In genomic region chr10:113959383-113959760, GRCh38 we compare ENCODE assay signal across 8 cellular contexts.
DNase-seq lines count a peak whose midpoint lies in the region; ATAC-seq and TF ChIP-seq lines count a peak whose summit lies in the region.

No MANE protein-coding gene starts in this region.

- peaks cover 4% of the 10 kb centered on the region for H3K27me3 Mint-ChIP-seq in activated T-cell treated with anti-CD3 and anti-CD28 coated beads, Interleukin-2, amount 50 U/mL, for 4 hours (ENCODE audit: low read depth)
- no peaks in the 10 kb centered on the region for H3K27me3 Mint-ChIP-seq in activated T-helper 17 cell treated with anti-CD3 and anti-CD28 coated beads, Interleukin-2, amount 50 U/mL, for 72 hours

- H3K4me1 Mint-ChIP-seq in activated T-cell treated with anti-CD3 and anti-CD28 coated beads, Interleukin-2, amount 50 U/mL, for 4 hours (ENCODE audit: low read depth) = peaks cover 43% of the 10 kb centered on the region
- H3K4me1 Mint-ChIP-seq in activated T-helper 17 cell treated with anti-CD3 and anti-CD28 coated beads, Interleukin-2, amount 50 U/mL, for 72 hours = peaks cover 26% of the 10 kb centered on the region

- peak; percentile 41 for TF ChIP-seq POLR2A in GM19193 (IDR thresholded peaks at IDR 0.05; ENCODE audit: extremely low read depth, insufficient read depth, insufficient read length)

- no peak for TF ChIP-seq CTCF in 22Rv1 (IDR thresholded peaks at IDR 0.05)

- peaks cover 3% of the 10 kb centered on the region for H3K9me3 Mint-ChIP-seq in activated T-cell treated with anti-CD3 and anti-CD28 coated beads, Interleukin-2, amount 50 U/mL, for 4 hours
- H3K9me3 Mint-ChIP-seq in activated T-helper 17 cell treated with anti-CD3 and anti-CD28 coated beads, Interleukin-2, amount 50 U/mL, for 72 hours = no peaks in the 10 kb centered on the region

- peaks cover 22% of the 10 kb centered on the region for H3K4me1 ChIP-seq in effector memory CD4-positive, alpha-beta T cell (ENCODE audit: control insufficient read depth, insufficient read depth, low read length, poor library complexity, severe bottlenecking)

- peak overlapping the region; percentile 86 for H3K27ac ChIP-seq in 22Rv1
- H3K27ac ChIP-seq in effector memory CD4-positive, alpha-beta T cell (ENCODE audit: insufficient read depth, low read length, poor library complexity, severe bottlenecking) = peak overlapping the region; percentile 16

- H3K36me3 ChIP-seq in effector memory CD4-positive, alpha-beta T cell (ENCODE audit: control insufficient read depth, insufficient read depth, low read length) = no peaks in the 10 kb centered on the region

- H3K27ac Mint-ChIP-seq in activated T-helper 17 cell treated with anti-CD3 and anti-CD28 coated beads, Interleukin-2, amount 50 U/mL, for 72 hours = no peak overlapping the region

- no peak overlapping the region for H3K4me3 Mint-ChIP-seq in activated T-cell treated with anti-CD3 and anti-CD28 coated beads, Interleukin-2, amount 50 U/mL, for 4 hours
- H3K4me3 Mint-ChIP-seq in activated T-helper 17 cell treated with anti-CD3 and anti-CD28 coated beads, Interleukin-2, amount 50 U/mL, for 72 hours = no peak overlapping the region

- no peak for DNase-seq in effector memory CD4-positive, alpha-beta T cell
- no peak for DNase-seq in HPDE6-E6E7 (ENCODE audit: extremely low spot score)
- DNase-seq in activated T-cell treated with anti-CD3 and anti-CD28 coated beads, Interleukin-2, amount 50 U/mL, for 4 hours = no peak
- DNase-seq in iPS-NIHi7 (ENCODE audit: extremely low spot score) = no peak

- no peaks in the 10 kb centered on the region for H3K36me3 Mint-ChIP-seq in activated T-cell treated with anti-CD3 and anti-CD28 coated beads, Interleukin-2, amount 50 U/mL, for 4 hours (ENCODE audit: insufficient read depth)
- H3K36me3 Mint-ChIP-seq in activated T-helper 17 cell treated with anti-CD3 and anti-CD28 coated beads, Interleukin-2, amount 50 U/mL, for 72 hours (ENCODE audit: low read depth) = no peaks in the 10 kb centered on the region

- H3K4me3 ChIP-seq in effector memory CD4-positive, alpha-beta T cell (ENCODE audit: insufficient read depth, low read depth, low read length, poor library complexity, severe bottlenecking) = no peak overlapping the region

- H3K9me3 ChIP-seq in effector memory CD4-positive, alpha-beta T cell (ENCODE audit: control insufficient read depth, low read length) = no peaks in the 10 kb centered on the region

- ATAC-seq in HG03442 (IDR thresholded peaks at IDR 0.05; ENCODE audit: unreplicated experiment) = peak; percentile 48
- ATAC-seq in activated T-cell treated with anti-CD3 and anti-CD28 coated beads, Interleukin-2, amount 50 U/mL, for 4 hours = no peak
- no peak for ATAC-seq in activated T-helper 17 cell treated with anti-CD3 and anti-CD28 coated beads, Interleukin-2, amount 50 U/mL, for 72 hours (replicated peaks)

- no peaks in the 10 kb centered on the region for H3K27me3 ChIP-seq in effector memory CD4-positive, alpha-beta T cell (replicated peaks; ENCODE audit: control insufficient read depth, insufficient read depth, low read length, poor library complexity, severe bottlenecking)
